ENCODE assay signal across 1 cellular context in genomic region chr16:71711789-71712188, GRCh38.
A peak's percentile ranks its signal among the peaks of the same experiment; 100 is the strongest.
TF ChIP-seq lines count a peak whose summit lies in the region.

No MANE protein-coding gene starts in this region.

TF ChIP-seq in GM12878, 131 proteins besides CTCF, POLR2A, EP300 and RAD21:
- TF ChIP-seq ASH2L (IDR thresholded peaks at IDR 0.05; ENCODE audit: borderline replicate concordance, low read depth): no peak
- no peak for TF ChIP-seq GATAD2B (conservative IDR thresholded peaks at IDR 0.05; ENCODE audit: low read depth)
- no peak for TF ChIP-seq REST (IDR thresholded peaks at IDR 0.05; ENCODE audit: low read depth, low read length)
- TF ChIP-seq SPI1 (IDR thresholded peaks at IDR 0.05; ENCODE audit: borderline replicate concordance, insufficient read depth, low read depth, low read length): peak; percentile 10; the same call in 1 of the 2 replicates
- no peak for TF ChIP-seq JUND (IDR thresholded peaks at IDR 0.05; ENCODE audit: low read depth, low read length)
- no peak for TF ChIP-seq MYC (IDR thresholded peaks at IDR 0.05; ENCODE audit: insufficient read depth, insufficient read length, insufficient replicate concordance, low read length, severe bottlenecking)
- no peak for TF ChIP-seq JUNB (IDR thresholded peaks at IDR 0.05)
TF ChIP-seq in GM12878: peak in this region for 1.
